ENCODE assay signal across 9 cellular contexts in genomic region chr16:5070431-5071186, GRCh38. TPM values are rescaled to one million over a fixed set of nuclear protein-coding genes. Genes with fewer than 3 reads are reported as not detected.
DNase-seq lines count a peak whose midpoint lies in the region; ATAC-seq, FAIRE-seq and TF ChIP-seq lines count a peak whose summit lies in the region.
"Had no signal": no experiment of that assay in that cellular context is flagged by ENCODE, and none has a peak within 500 bp of the region (broad histone marks: within the 10 kb centered on the region; RNA-seq: fewer than 3 reads in every experiment).

No MANE protein-coding gene starts in this region.

- intact Hi-C loops in PC-3 (cut with micrococcal nuclease) = no loop called here
- intact Hi-C loops in endothelial cell of umbilical vein (cut with micrococcal nuclease) = no loop called here
- intact Hi-C loops in sigmoid colon (cut with DNase I) = loop anchor here (5.0 kb wide), 1 partner anchor 38 kb away; the partner anchor contains the start of gene NAGPA

- 89 to 95% methylated on average over 15 of the region's 15 CpGs for WGBS in sigmoid colon, 2 donors

- FAIRE-seq in endothelial cell of umbilical vein (lab: Jason Lieb, UNC) (no peak), H54 (lab: Jason Lieb, UNC) (no peak)

- dilution Hi-C loops in endothelial cell of umbilical vein (cut with MboI; ENCODE audit: extremely low pct_ligation_motif_present, low sequenced_read_pairs) = no loop called here

- H4K20me1 ChIP-seq in PC-3 (ENCODE audit: low read length) = no peaks in the 10 kb centered on the region
- no peaks in the 10 kb centered on the region for H4K20me1 ChIP-seq in endothelial cell of umbilical vein (replicated peaks; ENCODE audit: control insufficient read depth, extremely low read depth, insufficient read depth, low read length)

- no peak for TF ChIP-seq EP300 in sigmoid colon (IDR thresholded peaks at IDR 0.05)

- no peak overlapping the region for H3K4me2 ChIP-seq in PC-3 (ENCODE audit: low read length)
- no peak overlapping the region for H3K4me2 ChIP-seq in endothelial cell of umbilical vein (ENCODE audit: insufficient read depth, low read length)

- H3F3A ChIP-seq in PC-3 (ENCODE audit: low read length, unreplicated experiment) = no peaks in the 10 kb centered on the region

- ATAC-seq in PC-3 = no peak
- ATAC-seq in GM19351 (IDR thresholded peaks at IDR 0.05; ENCODE audit: unreplicated experiment) = no peak

- H3K9me1 ChIP-seq in endothelial cell of umbilical vein (replicated peaks; ENCODE audit: control insufficient read depth, extremely low read depth, insufficient read depth, low read length) = no peaks in the 10 kb centered on the region

- H3K9me3 ChIP-seq in PC-3 (ENCODE audit: low read length) (no peaks in the 10 kb centered on the region), endothelial cell of umbilical vein (replicated peaks; ENCODE audit: control insufficient read depth, insufficient read depth, low read length) (no peaks in the 10 kb centered on the region), sigmoid colon (no peaks in the 10 kb centered on the region)

- H3K36me3 ChIP-seq in PC-3 (ENCODE audit: low read depth, low read length) (no peaks in the 10 kb centered on the region), endothelial cell of umbilical vein (ENCODE audit: control insufficient read depth in 2 of 2, extremely low read depth in 1 of 2, insufficient read depth in 2 of 2, low read length in 2 of 2) (peaks cover 0 to 3% of the 10 kb centered on the region in 2 experiments), sigmoid colon (peaks cover under 1 to 14% (median 6%) of the 10 kb centered on the region in 4 donors)

- peak overlapping the region; percentile 95 for H2AFZ ChIP-seq in PC-3 (ENCODE audit: low read length)
- H2AFZ ChIP-seq in endothelial cell of umbilical vein (ENCODE audit: low read depth, low read length) = peak overlapping the region; percentile 94

- H3K9me2 ChIP-seq in PC-3 (replicated peaks; ENCODE audit: low read length) = no peaks in the 10 kb centered on the region

- H3K4me1 ChIP-seq in PC-3 (ENCODE audit: insufficient read depth, low read length) = peaks cover 16% of the 10 kb centered on the region
- H3K4me1 ChIP-seq in endothelial cell of umbilical vein (ENCODE audit: control insufficient read depth, extremely low read depth, insufficient read depth, low read length) = peaks cover 8% of the 10 kb centered on the region
- peaks cover 0 to 18% (median 14%) of the 10 kb centered on the region in 4 donors for H3K4me1 ChIP-seq in sigmoid colon

- TF ChIP-seq CTCF in GM10266 (IDR thresholded peaks at IDR 0.05; ENCODE audit: control insufficient read depth, insufficient read depth, low read depth, missing control alignments) (no peak), PC-3 (conservative IDR thresholded peaks at IDR 0.05; ENCODE audit: low read depth, low read length) (no peak), endothelial cell of umbilical vein (IDR thresholded peaks at IDR 0.05; ENCODE audit: extremely low read depth in 1 of 2, insufficient read depth in 1 of 2, low read depth in 1 of 2, low read length in 2 of 2) (no peak), sigmoid colon (IDR thresholded peaks at IDR 0.05) (no peak)

- POLR2A ChIA-PET in PC-3 (lab: Charles Lee; ENCODE audit: unreplicated experiment) (no interaction called here), endothelial cell of umbilical vein (lab: Charles Lee) (no interaction called here)

- no peaks in the 10 kb centered on the region for H3K27me3 ChIP-seq in PC-3 (ENCODE audit: low read length)
- no peaks in the 10 kb centered on the region for H3K27me3 ChIP-seq in endothelial cell of umbilical vein (ENCODE audit: control insufficient read depth in 2 of 2, insufficient read depth in 2 of 2, low read length in 2 of 2)
- no peaks in the 10 kb centered on the region for H3K27me3 ChIP-seq in sigmoid colon

- no TSS peak for BruUV-seq in PC-3 (replicated peaks; lab: Mats Ljungman, UMichigan)
- BruUV-seq in endothelial cell of umbilical vein (replicated peaks; lab: Mats Ljungman, UMichigan) = no TSS peak

- peaks cover 17% of the 10 kb centered on the region for H3K79me2 ChIP-seq in PC-3 (ENCODE audit: low read length)
- H3K79me2 ChIP-seq in endothelial cell of umbilical vein (ENCODE audit: control insufficient read depth, insufficient read depth, low read length) = peaks cover 9% of the 10 kb centered on the region

- no peak for TF ChIP-seq POLR2A in endothelial cell of umbilical vein (IDR thresholded peaks at IDR 0.05; ENCODE audit: low read depth, low read length)
- TF ChIP-seq POLR2A in sigmoid colon (IDR thresholded peaks at IDR 0.05) = no peak
- no peak for TF ChIP-seq POLR2A in H54 (IDR thresholded peaks at IDR 0.05; ENCODE audit: low read depth, low read length)

- peak; percentile 4 for DNase-seq in GM10266 (ENCODE audit: extremely low spot score)
- no peak for DNase-seq in PC-3
- no peak for DNase-seq in endothelial cell of umbilical vein (ENCODE audit: low read depth, low spot score)
- DNase-seq in sigmoid colon = peak; percentile 39
- no peak for DNase-seq in A172 (ENCODE audit: low spot score)
- no peak for DNase-seq in hepatic stellate cell (ENCODE audit: low spot score)
- DNase-seq in H54 (ENCODE audit: insufficient read length, low spot score) = no peak
- DNase-seq: activated gamma-delta T cell treated with Interleukin-2 at 50 U/mL for 16 hours had no signal

- no peak overlapping the region for H3K4me3 ChIP-seq in PC-3 (ENCODE audit: low read length)
- no peak overlapping the region for H3K4me3 ChIP-seq in endothelial cell of umbilical vein (replicated peaks in 1 of 3; ENCODE audit: insufficient read depth in 1 of 3, low read depth in 1 of 3, low read length in 3 of 3)
- H3K4me3 ChIP-seq in sigmoid colon = no peak overlapping the region

- no peak overlapping the region for H3K27ac ChIP-seq in PC-3 (ENCODE audit: low read length)
- no peak overlapping the region for H3K27ac ChIP-seq in endothelial cell of umbilical vein (ENCODE audit: insufficient read depth, low read depth, low read length)
- peak overlapping the region; percentile 76 to 84 (median 78) for H3K27ac ChIP-seq in sigmoid colon

- CTCF ChIA-PET in PC-3 (lab: Charles Lee) = no interaction called here
- CTCF ChIA-PET in endothelial cell of umbilical vein (lab: Charles Lee) = no interaction called here

- H3K9ac ChIP-seq in PC-3 (ENCODE audit: low read length) = no peak overlapping the region
- no peak overlapping the region for H3K9ac ChIP-seq in endothelial cell of umbilical vein (replicated peaks; ENCODE audit: extremely low read depth, insufficient read depth, low read length)

RNA-seq across cellular contexts. Expression of gene ALG1, which starts 1.0 kb away (rescaled TPM):
- total RNA-seq in PC-3 (2014; rRNA removed) = 22.9 and 29.7 TPM in 2 replicates
- total RNA-seq in endothelial cell of umbilical vein = 33.7 and 37.1 TPM in 2 replicates
- polyA plus RNA-seq in endothelial cell of umbilical vein = 43.7 and 46.0 TPM in 2 replicates
- polyA plus RNA-seq in endothelial cell of umbilical vein (2011; cell fraction: cytosol; rRNA removed) = 32.5 and 36.3 TPM in 2 replicates
- 23.9 and 25.9 TPM in 2 replicates for polyA plus RNA-seq in endothelial cell of umbilical vein (2011; cell fraction: nucleus; rRNA removed)
- polyA plus RNA-seq in endothelial cell of umbilical vein (2012) = 24.7 and 30.4 TPM in 2 replicates
- polyA minus RNA-seq in endothelial cell of umbilical vein = 50.6 and 55.8 TPM in 2 replicates
- 34.8 TPM for polyA minus RNA-seq in endothelial cell of umbilical vein (2011; cell fraction: cytosol; rRNA and poly(A)+ RNA removed)
- polyA minus RNA-seq in endothelial cell of umbilical vein (2011; cell fraction: nucleus; rRNA and poly(A)+ RNA removed) = 14.8 and 17.8 TPM in 2 replicates
- total RNA-seq in sigmoid colon = 10 to 100 TPM in 3 of 4 donors, 1 to 10 TPM in 1; 9.7 to 30.4 (median 14.3) TPM
- polyA plus RNA-seq in sigmoid colon = 10 to 100 TPM in 1 of 3 donors, 1 to 10 TPM in 2; 2.4 to 35.0 (median 4.2) TPM
- total RNA-seq in A172 (2014; rRNA removed; shearing (Covaris generic)) = 39.2 and 48.8 TPM in 2 replicates

RNA-seq across cellular contexts. Expression of gene C16orf89, which starts 4.9 kb away (rescaled TPM):
- not detected in 2 replicates for total RNA-seq in PC-3 (2014; rRNA removed)
- total RNA-seq in endothelial cell of umbilical vein = not detected in 2 replicates
- polyA plus RNA-seq in endothelial cell of umbilical vein = not detected in 2 replicates
- not detected in 2 replicates for polyA plus RNA-seq in endothelial cell of umbilical vein (2011; cell fraction: cytosol; rRNA removed)
- polyA plus RNA-seq in endothelial cell of umbilical vein (2011; cell fraction: nucleus; rRNA removed) = not detected in 2 replicates
- polyA plus RNA-seq in endothelial cell of umbilical vein (2012) = not detected in 2 replicates
- polyA minus RNA-seq in endothelial cell of umbilical vein = not detected in 2 replicates
- not detected for polyA minus RNA-seq in endothelial cell of umbilical vein (2011; cell fraction: cytosol; rRNA and poly(A)+ RNA removed)
- not detected in 2 replicates for polyA minus RNA-seq in endothelial cell of umbilical vein (2011; cell fraction: nucleus; rRNA and poly(A)+ RNA removed)
- total RNA-seq in sigmoid colon = 10 to 100 TPM in 3 of 4 donors, 1 to 10 TPM in 1; 4.6 to 15.7 (median 13.4) TPM
- 1 to 10 TPM; 2.5 to 6.6 (median 2.7) TPM for polyA plus RNA-seq in sigmoid colon
- total RNA-seq in A172 (2014; rRNA removed; shearing (Covaris generic)) = not detected in 2 replicates

RNA-seq across cellular contexts. Expression of gene EEF2KMT, which starts 27.0 kb away (rescaled TPM):
- total RNA-seq in PC-3 (2014; rRNA removed) (23.7 and 25.8 TPM in 2 replicates), endothelial cell of umbilical vein (13.9 and 15.1 TPM in 2 replicates), sigmoid colon (10 to 100 TPM in 2 of 4 donors, 1 to 10 TPM in 2; 8.1 to 11.1 (median 9.6) TPM)
- polyA plus RNA-seq in endothelial cell of umbilical vein (15.5 and 21.8 TPM in 2 replicates), sigmoid colon (1 to 10 TPM; 4.2 to 9.8 (median 7.2) TPM)
- polyA plus RNA-seq in endothelial cell of umbilical vein (2011; cell fraction: cytosol; rRNA removed) = 8.8 and 9.1 TPM in 2 replicates
- polyA plus RNA-seq in endothelial cell of umbilical vein (2011; cell fraction: nucleus; rRNA removed) = 7.6 and 9.6 TPM in 2 replicates
- 13.8 and 15.8 TPM in 2 replicates for polyA plus RNA-seq in endothelial cell of umbilical vein (2012)
- polyA minus RNA-seq in endothelial cell of umbilical vein = 6.3 and 13.8 TPM in 2 replicates
- 10.0 TPM for polyA minus RNA-seq in endothelial cell of umbilical vein (2011; cell fraction: cytosol; rRNA and poly(A)+ RNA removed)
- 3.5 and 4.8 TPM in 2 replicates for polyA minus RNA-seq in endothelial cell of umbilical vein (2011; cell fraction: nucleus; rRNA and poly(A)+ RNA removed)
- 16.9 and 22.2 TPM in 2 replicates for total RNA-seq in A172 (2014; rRNA removed; shearing (Covaris generic))

RNA-seq across cellular contexts. Expression of gene NAGPA, which starts 36.9 kb away (rescaled TPM):
- 26.2 and 42.9 TPM in 2 replicates for total RNA-seq in PC-3 (2014; rRNA removed)
- total RNA-seq in endothelial cell of umbilical vein = 26.3 and 29.9 TPM in 2 replicates
- 29.6 and 35.2 TPM in 2 replicates for polyA plus RNA-seq in endothelial cell of umbilical vein
- 18.0 and 25.4 TPM in 2 replicates for polyA plus RNA-seq in endothelial cell of umbilical vein (2011; cell fraction: cytosol; rRNA removed)
- 31.5 and 35.7 TPM in 2 replicates for polyA plus RNA-seq in endothelial cell of umbilical vein (2011; cell fraction: nucleus; rRNA removed)
- polyA plus RNA-seq in endothelial cell of umbilical vein (2012) = 17.0 and 23.4 TPM in 2 replicates
- polyA minus RNA-seq in endothelial cell of umbilical vein = 17.2 and 18.0 TPM in 2 replicates
- polyA minus RNA-seq in endothelial cell of umbilical vein (2011; cell fraction: cytosol; rRNA and poly(A)+ RNA removed) = 11.9 TPM
- 12.4 and 13.3 TPM in 2 replicates for polyA minus RNA-seq in endothelial cell of umbilical vein (2011; cell fraction: nucleus; rRNA and poly(A)+ RNA removed)
- total RNA-seq in sigmoid colon = 10 to 100 TPM; 11.7 to 30.7 (median 17.1) TPM
- 10 to 100 TPM; 10.8 to 20.3 (median 14.8) TPM for polyA plus RNA-seq in sigmoid colon
- 30.0 and 43.0 TPM in 2 replicates for total RNA-seq in A172 (2014; rRNA removed; shearing (Covaris generic))

Comparison
In these comparisons a context has a peak if more than half of its experiments do, and no peak if none do; other contexts are left out.
1. DNase-seq: peak in GM10266 (single experiment) and sigmoid colon (single experiment); none in PC-3 (single experiment), endothelial cell of umbilical vein (single experiment), A172 (single experiment), hepatic stellate cell (single experiment) and H54 (single experiment).
2. H3K27ac ChIP-seq: peak in sigmoid colon (4 of 4); none in PC-3 (single experiment) and endothelial cell of umbilical vein (single experiment).